Comparison of ENCODE assay signal across 11 cellular contexts in genomic region chr10:13585943-13586342, GRCh38. TPM values are rescaled to one million over a fixed set of nuclear protein-coding genes. Genes with fewer than 3 reads are reported as not detected.
DNase-seq lines count a peak whose midpoint lies in the region; ATAC-seq, FAIRE-seq and TF ChIP-seq lines count a peak whose summit lies in the region.
"Had no signal": no experiment of that assay in that cellular context is flagged by ENCODE, and none has a peak within 500 bp of the region (broad histone marks: within the 10 kb centered on the region; RNA-seq: fewer than 3 reads in every experiment).

No MANE protein-coding gene starts in this region.

- no peaks in the 10 kb centered on the region for H3K9me3 Mint-ChIP-seq in activated T-cell treated with anti-CD3 and anti-CD28 coated beads, Interleukin-2, amount 50 U/mL, for 72 hours
- H3K9me3 Mint-ChIP-seq: activated naive CD8-positive, alpha-beta T cell treated with anti-CD3 and anti-CD28 coated beads, Interleukin-2, amount 50 U/mL, for 24 hours had no signal

- peak overlapping the region; percentile 8 to 99 for H3K4me3 Mint-ChIP-seq in activated T-cell treated with anti-CD3 and anti-CD28 coated beads, Interleukin-2, amount 50 U/mL, for 72 hours

- H3K4me3 ChIP-seq in OCI-LY3 (ENCODE audit: low read length) (no peak overlapping the region), pancreas (no peak overlapping the region)

- TF ChIP-seq CTCF in OCI-LY3 (IDR thresholded peaks at IDR 0.05; ENCODE audit: low read depth, low read length): no peak
- TF ChIP-seq CTCF in pancreas (IDR thresholded peaks at IDR 0.05): no peak

- H3K79me2 ChIP-seq in OCI-LY3 (ENCODE audit: low read length): peaks cover 15% of the 10 kb centered on the region

- no peaks in the 10 kb centered on the region for H3K9me3 ChIP-seq in OCI-LY3 (ENCODE audit: insufficient read depth, low read length)
- no peaks in the 10 kb centered on the region for H3K9me3 ChIP-seq in pancreas
- H3K9me3 ChIP-seq: lower lobe of right lung, uterus had no signal

- no peaks in the 10 kb centered on the region for H3K36me3 ChIP-seq in OCI-LY3 (replicated peaks; ENCODE audit: low read depth, low read length)
- H3K36me3 ChIP-seq in pancreas: no peaks in the 10 kb centered on the region
- H3K36me3 ChIP-seq: lower lobe of right lung, uterus had no signal

- FAIRE-seq in colon (lab: Jason Lieb, UNC) (peak; percentile 33), pancreas (lab: Jason Lieb, UNC) (peak; percentile 13)

- peaks cover 25% of the 10 kb centered on the region for H3K4me1 Mint-ChIP-seq in activated T-cell treated with anti-CD3 and anti-CD28 coated beads, Interleukin-2, amount 50 U/mL, for 72 hours (ENCODE audit: low read depth)

- peak overlapping the region; percentile 99; the same call in 1 of the 2 replicates for H2AFZ ChIP-seq in OCI-LY3 (ENCODE audit: low read depth, low read length)

- peaks cover 9% of the 10 kb centered on the region for H3K4me1 ChIP-seq in OCI-LY3 (ENCODE audit: low read length)
- peaks cover 4 to 13% (median 7%) of the 10 kb centered on the region in 3 donors for H3K4me1 ChIP-seq in pancreas

- H3K9ac ChIP-seq in OCI-LY3 (ENCODE audit: low read length): no peak overlapping the region

- H3K27me3 Mint-ChIP-seq in activated T-cell treated with anti-CD3 and anti-CD28 coated beads, Interleukin-2, amount 50 U/mL, for 72 hours (ENCODE audit: low read depth): peaks cover 11% of the 10 kb centered on the region

- H3K27ac Mint-ChIP-seq in activated T-cell treated with anti-CD3 and anti-CD28 coated beads, Interleukin-2, amount 50 U/mL, for 72 hours: no peak overlapping the region

- H3K27ac ChIP-seq in OCI-LY3 (ENCODE audit: low read length): no peak overlapping the region
- H3K27ac ChIP-seq in pancreas: no peak overlapping the region
- H3K27ac ChIP-seq: lower lobe of right lung, uterus had no signal

- peaks cover 4% of the 10 kb centered on the region in 2 donors for H3K36me3 Mint-ChIP-seq in activated T-cell treated with anti-CD3 and anti-CD28 coated beads, Interleukin-2, amount 50 U/mL, for 72 hours (ENCODE audit: insufficient read depth in 2 of 2)

- intact Hi-C loops in pancreas (cut with DNase I): no loop called here

- H4K20me1 ChIP-seq in OCI-LY3 (ENCODE audit: insufficient read depth, low read length): no peaks in the 10 kb centered on the region

- WGBS in pancreas, 2 donors: 59 to 63% methylated on average over 4 of the region's 4 CpGs

- peak overlapping the region; percentile 82 for H3K4me2 ChIP-seq in OCI-LY3 (ENCODE audit: low read length)

- no peak for ATAC-seq in activated T-cell treated with anti-CD3 and anti-CD28 coated beads, Interleukin-2, amount 50 U/mL, for 72 hours (replicated peaks in 1 of 2)
- ATAC-seq in pancreas: no peak
- no peak for ATAC-seq in GM19035 (IDR thresholded peaks at IDR 0.05; ENCODE audit: unreplicated experiment)
- no peak for ATAC-seq in esophagus mucosa

- no peak for DNase-seq in activated T-cell treated with anti-CD3 and anti-CD28 coated beads, Interleukin-2, amount 50 U/mL, for 72 hours
- no peak for DNase-seq in activated T-cell treated with anti-CD3 and anti-CD28 coated beads, Interleukin-2, amount 50 U/mL, for 48 hours
- DNase-seq in pancreas: no peak
- no peak for DNase-seq in pons (ENCODE audit: low spot score)

- H3K27me3 ChIP-seq in OCI-LY3 (ENCODE audit: low read depth, low read length) (0 out of 2 replicates have a peak, but pooled peaks cover 4% of the 10 kb centered on the region), pancreas (peaks cover 0 to 4% (median 0%) of the 10 kb centered on the region in 4 donors)
- H3K27me3 ChIP-seq: uterus had no signal

RNA-seq across cellular contexts. Expression of gene PRPF18, which starts 0.8 kb away (rescaled TPM):
- total RNA-seq in activated T-cell treated with anti-CD3 and anti-CD28 coated beads, Interleukin-2, amount 50 U/mL, for 72 hours: 10 to 100 TPM; 20.6 to 24.7 TPM
- 10 to 100 TPM in 1 of 6 donors, 1 to 10 TPM in 5; 8.1 to 12.0 (median 9.3) TPM for total RNA-seq in pancreas
- polyA plus RNA-seq in pancreas: 10 to 100 TPM in 1 of 2 donors, 1 to 10 TPM in 1; 6.2 to 10.7 TPM
- 12.3 TPM for total RNA-seq in esophagus mucosa

RNA-seq across cellular contexts. Expression of gene BEND7, which starts 57.1 kb away (rescaled TPM):
- total RNA-seq in activated T-cell treated with anti-CD3 and anti-CD28 coated beads, Interleukin-2, amount 50 U/mL, for 72 hours: under 1 TPM in 1 of 2 donors, not detected in 1; 0.99 TPM
- 10 to 100 TPM; 11.8 to 22.8 (median 16.2) TPM for total RNA-seq in pancreas
- polyA plus RNA-seq in pancreas: 10 to 100 TPM in 1 of 2 donors, 1 to 10 TPM in 1; 7.3 to 11.2 TPM
- total RNA-seq in esophagus mucosa: 0.56 TPM
